ENCODE assay signal across 9 cellular contexts in the genomic region with DNA sequence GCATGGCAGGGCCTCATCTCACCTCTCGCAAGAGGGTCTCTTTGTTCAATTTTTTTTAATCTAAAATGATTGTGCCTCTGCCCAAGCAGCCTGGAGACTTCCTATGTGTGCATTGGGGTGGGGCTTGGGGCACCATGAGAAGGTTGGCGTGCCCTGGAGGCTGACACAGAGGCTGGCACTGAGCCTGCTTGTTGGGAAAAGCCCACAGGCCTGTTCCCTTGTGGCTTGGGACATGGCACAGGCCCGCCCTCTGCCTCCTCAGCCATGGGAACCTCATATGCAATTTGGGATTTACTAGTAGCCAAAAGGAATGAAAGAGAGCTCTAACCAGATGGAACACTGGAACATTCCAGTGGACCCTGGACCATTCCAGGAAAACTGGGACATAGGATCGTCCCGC. TPM values are rescaled to one million over a fixed set of nuclear protein-coding genes. Genes with fewer than 3 reads are reported as not detected.
DNase-seq lines count a peak whose midpoint lies in the region; ATAC-seq and TF ChIP-seq lines count a peak whose summit lies in the region.
"Had no signal": no experiment of that assay in that cellular context is flagged by ENCODE, and none has a peak within 500 bp of the region (broad histone marks: within the 10 kb centered on the region; RNA-seq: fewer than 3 reads in every experiment).

No MANE protein-coding gene starts in this region.

- H3K4me1 Mint-ChIP-seq in activated CD8-positive, alpha-beta T cell treated with anti-CD3 and anti-CD28 coated beads for 36 hours (ENCODE audit: low read depth): peaks cover 10% of the 10 kb centered on the region
- peaks cover 17% of the 10 kb centered on the region for H3K4me1 Mint-ChIP-seq in stimulated activated effector memory CD8-positive, alpha-beta T cell treated with anti-CD3 and anti-CD28 coated beads, Interleukin-12 subunit alpha, Interleukin-12 subunit beta, amount 100 ng/mL, for 72 hours

- H3K9me3 ChIP-seq in left ventricle myocardium inferior (replicated peaks): no peaks in the 10 kb centered on the region

- no peaks in the 10 kb centered on the region for H3K36me3 Mint-ChIP-seq in activated CD8-positive, alpha-beta T cell treated with anti-CD3 and anti-CD28 coated beads for 36 hours (ENCODE audit: low read depth)
- peaks cover 8% of the 10 kb centered on the region for H3K36me3 Mint-ChIP-seq in stimulated activated effector memory CD8-positive, alpha-beta T cell treated with anti-CD3 and anti-CD28 coated beads, Interleukin-12 subunit alpha, Interleukin-12 subunit beta, amount 100 ng/mL, for 72 hours

- intact Hi-C loops in activated CD8-positive, alpha-beta T cell treated with anti-CD3 and anti-CD28 coated beads for 36 hours (cut with micrococcal nuclease): no loop called here
- intact Hi-C loops in left ventricle myocardium inferior (cut with micrococcal nuclease): no loop called here

- no peak for ATAC-seq in activated CD8-positive, alpha-beta T cell treated with anti-CD3 and anti-CD28 coated beads for 36 hours
- ATAC-seq in stimulated activated effector memory CD8-positive, alpha-beta T cell treated with anti-CD3 and anti-CD28 coated beads, Interleukin-12 subunit alpha, Interleukin-12 subunit beta, amount 100 ng/mL, for 72 hours: no peak

- peak overlapping the region; percentile 95 for H3K27ac ChIP-seq in left ventricle myocardium inferior (replicated peaks)

- peak overlapping the region; percentile 79 for H3K4me3 ChIP-seq in left ventricle myocardium inferior

- H3K36me3 ChIP-seq in left ventricle myocardium inferior: no peaks in the 10 kb centered on the region

- no peaks in the 10 kb centered on the region for H3K9me3 Mint-ChIP-seq in activated CD8-positive, alpha-beta T cell treated with anti-CD3 and anti-CD28 coated beads for 36 hours
- H3K9me3 Mint-ChIP-seq in stimulated activated effector memory CD8-positive, alpha-beta T cell treated with anti-CD3 and anti-CD28 coated beads, Interleukin-12 subunit alpha, Interleukin-12 subunit beta, amount 100 ng/mL, for 72 hours: no peaks in the 10 kb centered on the region

- CTCF ChIA-PET in activated CD8-positive, alpha-beta T cell treated with anti-CD3 and anti-CD28 coated beads for 36 hours (lab: Charles Lee): interaction anchor here (0.6 to 2.3 kb wide), 4 partner anchors 9 to 57 kb away, joined by 3 to 12 read pairs (median 8); no protein-coding TSS in a partner anchor

- H3K27me3 ChIP-seq in left ventricle myocardium inferior (ENCODE audit: low read depth): no peaks in the 10 kb centered on the region

- peak; percentile 55 for DNase-seq in GOT3 (lab: John Stamatoyannopoulos, UW)
- no peak for DNase-seq in activated CD8-positive, alpha-beta T cell treated with anti-CD3 and anti-CD28 coated beads for 36 hours
- DNase-seq in left ventricle myocardium inferior: peak; percentile 44
- DNase-seq in stimulated activated effector memory CD8-positive, alpha-beta T cell treated with anti-CD3 and anti-CD28 coated beads, Interleukin-12 subunit alpha, Interleukin-12 subunit beta, amount 100 ng/mL, for 72 hours (ENCODE audit: low spot score in 2 of 2): no peak
- no peak for DNase-seq in stimulated activated CD4-positive, alpha-beta T cell treated with anti-CD3 and anti-CD28 coated beads, Interleukin-4, amount 100 ng/mL, for 1 hour
- DNase-seq in HT-29 (ENCODE audit: low spot score): no peak
- no peak for DNase-seq in activated CD8-positive, alpha-beta memory T cell treated with anti-CD3 and anti-CD28 coated beads for 24 hours
- no peak for DNase-seq in SHP77 (lab: John Stamatoyannopoulos, UW)
- DNase-seq: central memory CD4-positive, alpha-beta T cell had no signal

- TF ChIP-seq CTCF in activated CD8-positive, alpha-beta T cell treated with anti-CD3 and anti-CD28 coated beads for 36 hours (IDR thresholded peaks at IDR 0.05): no peak
- no peak for TF ChIP-seq CTCF in left ventricle myocardium inferior (IDR thresholded peaks at IDR 0.05; ENCODE audit: borderline replicate concordance)

- peaks cover 36% of the 10 kb centered on the region for H3K4me1 ChIP-seq in left ventricle myocardium inferior

- no peaks in the 10 kb centered on the region for H3K27me3 Mint-ChIP-seq in activated CD8-positive, alpha-beta T cell treated with anti-CD3 and anti-CD28 coated beads for 36 hours

- peak overlapping the region; percentile 73 for H3K4me3 Mint-ChIP-seq in activated CD8-positive, alpha-beta T cell treated with anti-CD3 and anti-CD28 coated beads for 36 hours
- peak overlapping the region; percentile 75 for H3K4me3 Mint-ChIP-seq in stimulated activated effector memory CD8-positive, alpha-beta T cell treated with anti-CD3 and anti-CD28 coated beads, Interleukin-12 subunit alpha, Interleukin-12 subunit beta, amount 100 ng/mL, for 72 hours

- POLR2A ChIA-PET in activated CD8-positive, alpha-beta T cell treated with anti-CD3 and anti-CD28 coated beads for 36 hours (lab: Charles Lee): no interaction called here

- H3K27ac Mint-ChIP-seq in activated CD8-positive, alpha-beta T cell treated with anti-CD3 and anti-CD28 coated beads for 36 hours: no peak overlapping the region
- no peak overlapping the region for H3K27ac Mint-ChIP-seq in stimulated activated effector memory CD8-positive, alpha-beta T cell treated with anti-CD3 and anti-CD28 coated beads, Interleukin-12 subunit alpha, Interleukin-12 subunit beta, amount 100 ng/mL, for 72 hours

RNA-seq across cellular contexts. Expression of a gene that starts 8.0 kb away (rescaled TPM):
- total RNA-seq in activated CD8-positive, alpha-beta T cell treated with anti-CD3 and anti-CD28 coated beads for 36 hours: not detected
- 1.1 TPM for total RNA-seq in left ventricle myocardium inferior
- 15.8 and 38.9 TPM in 2 replicates for total RNA-seq in HT-29 (2014; rRNA removed; shearing (Covaris generic))

RNA-seq across cellular contexts. Expression of a gene that starts 11.3 kb away (rescaled TPM):
- total RNA-seq in activated CD8-positive, alpha-beta T cell treated with anti-CD3 and anti-CD28 coated beads for 36 hours: under 1 TPM; 0.25 to 0.27 TPM
- total RNA-seq in left ventricle myocardium inferior: 8.4 TPM
- total RNA-seq in HT-29 (2014; rRNA removed; shearing (Covaris generic)): not detected in 2 replicates

RNA-seq across cellular contexts. Expression of a gene that starts 15.1 kb away (rescaled TPM):
- total RNA-seq in activated CD8-positive, alpha-beta T cell treated with anti-CD3 and anti-CD28 coated beads for 36 hours: 1 to 10 TPM in 1 of 2 experiments, not detected in 1; 1.9 TPM
- total RNA-seq in left ventricle myocardium inferior: 509 TPM
- total RNA-seq in HT-29 (2014; rRNA removed; shearing (Covaris generic)): not detected in 2 replicates

RNA-seq across cellular contexts. Expression of a gene that starts 19.5 kb away (rescaled TPM):
- total RNA-seq in activated CD8-positive, alpha-beta T cell treated with anti-CD3 and anti-CD28 coated beads for 36 hours: under 1 TPM in 1 of 2 experiments, not detected in 1; 0.38 TPM
- total RNA-seq in left ventricle myocardium inferior: not detected
- total RNA-seq in HT-29 (2014; rRNA removed; shearing (Covaris generic)): not detected in 2 replicates

RNA-seq across cellular contexts. Expression of a gene that starts 31.0 kb away (rescaled TPM):
- total RNA-seq in activated CD8-positive, alpha-beta T cell treated with anti-CD3 and anti-CD28 coated beads for 36 hours: 100 to 1,000 TPM; 225 to 241 TPM
- 23.4 TPM for total RNA-seq in left ventricle myocardium inferior
- total RNA-seq in HT-29 (2014; rRNA removed; shearing (Covaris generic)): 46.4 and 48.2 TPM in 2 replicates

Comparison
In these comparisons a context has a peak if more than half of its experiments do, and no peak if none do; other contexts are left out.
1. DNase-seq: peak in GOT3 (single experiment) and left ventricle myocardium inferior (single experiment); none in activated CD8-positive, alpha-beta T cell treated with anti-CD3 and anti-CD28 coated beads for 36 hours (single experiment), stimulated activated effector memory CD8-positive, alpha-beta T cell treated with anti-CD3 and anti-CD28 coated beads, Interleukin-12 subunit alpha, Interleukin-12 subunit beta, amount 100 ng/mL, for 72 hours (0 of 2), stimulated activated CD4-positive, alpha-beta T cell treated with anti-CD3 and anti-CD28 coated beads, Interleukin-4, amount 100 ng/mL, for 1 hour (single experiment), HT-29 (single experiment), activated CD8-positive, alpha-beta memory T cell treated with anti-CD3 and anti-CD28 coated beads for 24 hours (single experiment) and SHP77 (0 of 2).
2. RNA of a gene that starts 15.1 kb away (total RNA-seq): 509 TPM in left ventricle myocardium inferior (single experiment); 1.9 TPM in activated CD8-positive, alpha-beta T cell treated with anti-CD3 and anti-CD28 coated beads for 36 hours and not detected in HT-29; every median in the first group is over 100 times any median in the second.